ENCODE assay signal across 25 cellular contexts in the genomic region with DNA sequence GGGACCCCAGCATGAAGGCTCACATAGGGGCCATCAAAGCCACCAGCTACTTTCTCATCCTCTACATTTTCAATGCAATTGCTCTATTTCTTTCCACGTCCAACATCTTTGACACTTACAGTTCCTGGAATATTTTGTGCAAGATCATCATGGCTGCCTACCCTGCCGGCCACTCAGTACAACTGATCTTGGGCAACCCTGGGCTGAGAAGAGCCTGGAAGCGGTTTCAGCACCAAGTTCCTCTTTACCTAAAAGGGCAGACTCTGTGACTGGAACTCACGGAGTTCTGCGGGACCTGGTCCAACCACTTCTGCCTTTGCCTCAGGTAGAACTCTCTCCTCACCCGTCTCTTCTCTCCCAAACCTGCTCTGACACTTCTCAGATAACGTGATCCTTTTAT. TPM values are rescaled to one million over a fixed set of nuclear protein-coding genes. Genes with fewer than 3 reads are reported as not detected.
DNase-seq lines count a peak whose midpoint lies in the region; ATAC-seq and TF ChIP-seq lines count a peak whose summit lies in the region.
"Had no signal": no experiment of that assay in that cellular context is flagged by ENCODE, and none has a peak within 500 bp of the region (broad histone marks: within the 10 kb centered on the region; RNA-seq: fewer than 3 reads in every experiment).

No MANE protein-coding gene starts in this region.

- no peak for TF ChIP-seq CTCF in tibial nerve (IDR thresholded peaks at IDR 0.05)

- ATAC-seq in esophagus mucosa (peak; percentile 36), memory B cell (ENCODE audit: low read depth) (peak; percentile 42)
- ATAC-seq: activated CD8-positive, alpha-beta T cell treated with anti-CD3 and anti-CD28 coated beads for 36 hours; naive thymus-derived CD8-positive, alpha-beta T cell had no signal

- no peak overlapping the region for H3K27ac Mint-ChIP-seq in memory B cell
- H3K27ac Mint-ChIP-seq: activated CD8-positive, alpha-beta T cell treated with anti-CD3 and anti-CD28 coated beads for 36 hours; activated naive CD4-positive, alpha-beta T cell treated with anti-CD3 and anti-CD28 coated beads, Interleukin-2, amount 10 ng/mL, durations not matched to agents 7 days and 5 days; activated T-cell treated with anti-CD3 and anti-CD28 coated beads, Interleukin-2, amount 50 U/mL, for 24 hours; naive thymus-derived CD8-positive, alpha-beta T cell had no signal

- no peak overlapping the region for H3K4me3 ChIP-seq in tibial nerve
- H3K4me3 ChIP-seq: ascending aorta, esophagus squamous epithelium, skin epidermis, uterus had no signal

- H3K27me3 Mint-ChIP-seq in memory B cell, result peaks cover 12% of the 10 kb centered on the region

- WGBS in tibial nerve, 2 donors, result 86 to 88% methylated on average over 7 of the region's 7 CpGs

- H3K4me3 Mint-ChIP-seq in memory B cell, result no peak overlapping the region
- H3K4me3 Mint-ChIP-seq: activated CD8-positive, alpha-beta T cell treated with anti-CD3 and anti-CD28 coated beads for 36 hours; activated naive CD4-positive, alpha-beta T cell treated with anti-CD3 and anti-CD28 coated beads, Interleukin-2, amount 10 ng/mL, durations not matched to agents 7 days and 5 days; activated T-cell treated with anti-CD3 and anti-CD28 coated beads, Interleukin-2, amount 50 U/mL, for 24 hours; naive thymus-derived CD8-positive, alpha-beta T cell had no signal

- H3K36me3 ChIP-seq in tibial nerve, result no peaks in the 10 kb centered on the region
- H3K36me3 ChIP-seq: ascending aorta, esophagus squamous epithelium, uterus had no signal

- H3K36me3 Mint-ChIP-seq in memory B cell, result no peaks in the 10 kb centered on the region
- H3K36me3 Mint-ChIP-seq: activated naive CD4-positive, alpha-beta T cell treated with anti-CD3 and anti-CD28 coated beads, Interleukin-2, amount 10 ng/mL, durations not matched to agents 7 days and 5 days; naive thymus-derived CD8-positive, alpha-beta T cell had no signal

- DNase-seq in AML-193 (lab: John Stamatoyannopoulos, UW) (peak; percentile 72 to 80), NOMO-1 treated with DMSO at 0.1 percent for 48 hours (lab: John Stamatoyannopoulos, UW; ENCODE audit: unreplicated experiment) (peak; percentile 68), memory B cell (ENCODE audit: low spot score in 2 of 2) (no peak), NCI-H524 treated with DMSO at 0.1 percent for 48 hours (lab: John Stamatoyannopoulos, UW) (no peak), tibial nerve (ENCODE audit: low spot score in 2 of 2) (no peak)
- no peak for DNase-seq in NK-92 treated with Interleukin-12 subunit alpha and Interleukin-12 subunit beta, amount 100 ng/mL, for 24 hours (lab: John Stamatoyannopoulos, UW)
- DNase-seq in activated CD4-positive, alpha-beta T cell treated with anti-CD3 and anti-CD28 coated beads, Interleukin-2, amount 50 U/mL, for 1 hour, result no peak
- DNase-seq: activated CD8-positive, alpha-beta T cell treated with anti-CD3 and anti-CD28 coated beads for 36 hours; activated naive CD4-positive, alpha-beta T cell treated with anti-CD3 and anti-CD28 coated beads, Interleukin-2, amount 10 ng/mL, durations not matched to agents 7 days and 5 days; activated T-cell treated with anti-CD3 and anti-CD28 coated beads, Interleukin-2, amount 50 U/mL, for 24 hours; cerebellar nuclear complex; DMS53; effector memory CD4-positive, alpha-beta T cell; esophagus squamous epithelium; naive thymus-derived CD8-positive, alpha-beta T cell; NCI-H187 treated with DMSO at 0.1 percent for 48 hours; NCI-H446 treated with DMSO at 0.1 percent for 48 hours; stimulated activated CD4-positive, alpha-beta T cell treated with anti-CD3 and anti-CD28 coated beads, Interleukin-4, amount 100 ng/mL, for 1 hour; uterus had no signal

- H3K4me1 ChIP-seq in tibial nerve, result peaks cover 0 to 4% (median 0%) of the 10 kb centered on the region in 4 donors
- H3K4me1 ChIP-seq: ascending aorta, uterus had no signal

- H3K9me3 ChIP-seq in tibial nerve, result no peaks in the 10 kb centered on the region
- H3K9me3 ChIP-seq: ascending aorta, esophagus squamous epithelium, uterus had no signal

- H3K4me1 Mint-ChIP-seq in memory B cell, result peaks cover 2% of the 10 kb centered on the region
- H3K4me1 Mint-ChIP-seq: activated naive CD4-positive, alpha-beta T cell treated with anti-CD3 and anti-CD28 coated beads, Interleukin-2, amount 10 ng/mL, durations not matched to agents 7 days and 5 days had no signal

- no peak for TF ChIP-seq POLR2A in tibial nerve (IDR thresholded peaks at IDR 0.05)

- no peaks in the 10 kb centered on the region for H3K9me3 Mint-ChIP-seq in memory B cell
- H3K9me3 Mint-ChIP-seq: activated CD8-positive, alpha-beta T cell treated with anti-CD3 and anti-CD28 coated beads for 36 hours; activated naive CD4-positive, alpha-beta T cell treated with anti-CD3 and anti-CD28 coated beads, Interleukin-2, amount 10 ng/mL, durations not matched to agents 7 days and 5 days; activated T-cell treated with anti-CD3 and anti-CD28 coated beads, Interleukin-2, amount 50 U/mL, for 24 hours; naive thymus-derived CD8-positive, alpha-beta T cell had no signal

- H3K27ac ChIP-seq in tibial nerve, result no peak overlapping the region
- H3K27ac ChIP-seq: ascending aorta, uterus had no signal

- peak in 1 of 2 donors; percentile 16 for TF ChIP-seq EP300 in tibial nerve (IDR thresholded peaks at IDR 0.05)

- no peaks in the 10 kb centered on the region for H3K27me3 ChIP-seq in tibial nerve
- H3K27me3 ChIP-seq: ascending aorta, uterus had no signal

RNA-seq across cellular contexts. Expression of a gene that starts 0.9 kb away (rescaled TPM):
- not detected for total RNA-seq in esophagus mucosa
- total RNA-seq in tibial nerve, result not detected
- total RNA-seq: activated CD8-positive, alpha-beta T cell treated with anti-CD3 and anti-CD28 coated beads for 36 hours; ascending aorta; esophagus squamous epithelium; lung microvascular endothelial cell; M059J; naive thymus-derived CD8-positive, alpha-beta T cell; T-helper 1 cell treated with Interleukin-12 subunit alpha and Interleukin-12 subunit beta and Interleukin-4 antibody, amounts not matched to agents 30 ng/mL and 1 ng/mL, for 36 hours; uterus had no signal

RNA-seq across cellular contexts. Expression of a gene that starts 39.6 kb away (rescaled TPM):
- total RNA-seq in esophagus mucosa (not detected), tibial nerve (not detected)
- total RNA-seq: activated CD8-positive, alpha-beta T cell treated with anti-CD3 and anti-CD28 coated beads for 36 hours; ascending aorta; esophagus squamous epithelium; lung microvascular endothelial cell; M059J; naive thymus-derived CD8-positive, alpha-beta T cell; T-helper 1 cell treated with Interleukin-12 subunit alpha and Interleukin-12 subunit beta and Interleukin-4 antibody, amounts not matched to agents 30 ng/mL and 1 ng/mL, for 36 hours; uterus had no signal

RNA-seq across cellular contexts. Expression of a gene that starts 40.5 kb away (rescaled TPM):
- total RNA-seq in esophagus mucosa (109 TPM), tibial nerve (100 to 1,000 TPM; 149 to 202 (median 161) TPM)

Comparison
In these comparisons a context has a peak if more than half of its experiments do, and no peak if none do; other contexts are left out.
1. DNase-seq: peak in AML-193 (2 of 2) and NOMO-1 treated with DMSO at 0.1 percent for 48 hours (single experiment); none in memory B cell (0 of 2), NK-92 treated with Interleukin-12 subunit alpha and Interleukin-12 subunit beta, amount 100 ng/mL, for 24 hours (single experiment), activated CD4-positive, alpha-beta T cell treated with anti-CD3 and anti-CD28 coated beads, Interleukin-2, amount 50 U/mL, for 1 hour (single experiment), NCI-H524 treated with DMSO at 0.1 percent for 48 hours (single experiment) and tibial nerve (0 of 2).